Comparison of ENCODE assay signal across 1 cellular context in genomic region chr2:110875384-110875725, GRCh38.
TF ChIP-seq lines count a peak whose summit lies in the region.

No MANE protein-coding gene starts in this region.

TF ChIP-seq in GM12878, 131 proteins besides CTCF, POLR2A, EP300 and RAD21 (continued from another document):
- TF ChIP-seq FOXM1 (IDR thresholded peaks at IDR 0.05; ENCODE audit: low read depth, low read length) (no peak), RUNX3 (IDR thresholded peaks at IDR 0.05; ENCODE audit: low read length) (peak; percentile 84; the same call in 1 of the 2 replicates), MEF2A (IDR thresholded peaks at IDR 0.05; ENCODE audit: insufficient read depth, low read depth, low read length) (no peak), ZZZ3 (IDR thresholded peaks at IDR 0.05; ENCODE audit: control insufficient read depth, insufficient read length, low read depth) (no peak)
